9 cellular contexts compared by ENCODE assay signal in genomic region chr15:56734013-56734625, GRCh38. TPM values are rescaled to one million over a fixed set of nuclear protein-coding genes. Genes with fewer than 3 reads are reported as not detected.
DNase-seq lines count a peak whose midpoint lies in the region; ATAC-seq, FAIRE-seq and TF ChIP-seq lines count a peak whose summit lies in the region.
"Had no signal": no experiment of that assay in that cellular context is flagged by ENCODE, and none has a peak within 500 bp of the region (broad histone marks: within the 10 kb centered on the region; RNA-seq: fewer than 3 reads in every experiment).

No MANE protein-coding gene starts in this region.

- peaks cover 23% of the 10 kb centered on the region for H3K4me1 Mint-ChIP-seq in astrocyte (ENCODE audit: low read depth, unreplicated experiment)

- CTCF ChIA-PET in AG04449 (lab: Yijun Ruan, JAX) (interaction anchor here (0.9 to 1.4 kb wide), 5 partner anchors 11 to 243 kb away, joined by 3 to 5 read pairs (median 3); no protein-coding TSS in a partner anchor), HEK293 (lab: Yijun Ruan, JAX) (interaction anchor here (0.6 kb wide), 1 partner anchor 808 kb away, joined by 4 read pairs; no protein-coding TSS in a partner anchor)

- no peaks in the 10 kb centered on the region for H3K27me3 Mint-ChIP-seq in astrocyte (ENCODE audit: low read depth, unreplicated experiment)

- H3K27ac ChIP-seq in HEK293 (ENCODE audit: extremely low read depth, low read depth, low read length), result no peak overlapping the region
- H3K27ac ChIP-seq in astrocyte (ENCODE audit: low read depth, low read length), result no peak overlapping the region
- peak overlapping the region; percentile 88 for H3K27ac ChIP-seq in muscle layer of colon (ENCODE audit: low read depth, low read length)

- TF ChIP-seq CTCF in AG04449 (IDR thresholded peaks at IDR 0.05; ENCODE audit: insufficient read depth, low read length, missing control alignments), result no peak
- no peak for TF ChIP-seq CTCF in HEK293 (tag by site-specific recombination; IDR thresholded peaks at IDR 0.05)
- TF ChIP-seq CTCF in astrocyte (IDR thresholded peaks at IDR 0.05; ENCODE audit: insufficient read depth, low read depth, low read length), result no peak

- H4K20me1 ChIP-seq in astrocyte (ENCODE audit: insufficient read depth, low read length), result peaks cover 15% of the 10 kb centered on the region

- no peak for ATAC-seq in HG02840 (IDR thresholded peaks at IDR 0.05; ENCODE audit: low FRiP score, unreplicated experiment)

- FAIRE-seq in astrocyte (lab: Jason Lieb, UNC), result no peak
- FAIRE-seq: colon had no signal

- no peaks in the 10 kb centered on the region for H3K9me3 Mint-ChIP-seq in astrocyte (ENCODE audit: unreplicated experiment)

- H3K27me3 ChIP-seq in astrocyte (ENCODE audit: insufficient read depth, low read length) (no peaks in the 10 kb centered on the region), muscle layer of colon (ENCODE audit: control insufficient read depth in 1 of 2, insufficient read depth in 2 of 2, low read length in 2 of 2) (no peaks in the 10 kb centered on the region)

- H3K9ac ChIP-seq in astrocyte (ENCODE audit: low read length) (no peak overlapping the region), muscle layer of colon (ENCODE audit: low read length) (no peak overlapping the region)

- peak overlapping the region; percentile 47 for H3K4me3 Mint-ChIP-seq in astrocyte (ENCODE audit: unreplicated experiment)

- POLR2A ChIA-PET in AG04449 (lab: Yijun Ruan, JAX), result interaction anchor here (0.9 to 1.0 kb wide), 4 partner anchors 7 to 83 kb away, joined by 3 to 4 read pairs (median 4); no protein-coding TSS in a partner anchor
- POLR2A ChIA-PET in HEK293 (lab: Yijun Ruan, JAX), result interaction anchor here (0.7 to 1.0 kb wide), 2 partner anchors 11 to 65 kb away, joined by 3 read pairs; no protein-coding TSS in a partner anchor

- peaks cover 36% of the 10 kb centered on the region for H3K79me2 ChIP-seq in astrocyte (ENCODE audit: insufficient read depth, low read length)

- peak overlapping the region; percentile 82 for H2AFZ ChIP-seq in astrocyte (ENCODE audit: low read depth, low read length)

- H3K4me3 ChIP-seq in AG04449 (ENCODE audit: low read depth, low read length) (peak overlapping the region; percentile 74; the same call in 1 of the 2 replicates), HEK293 (ENCODE audit: low read depth, low read length) (no peak overlapping the region), astrocyte (ENCODE audit: insufficient read depth, low read depth, low read length) (no peak overlapping the region), muscle layer of colon (ENCODE audit: low read depth in 1 of 2, low read length in 2 of 2) (peak overlapping the region; percentile 30 to 66)

- no peak for DNase-seq in AG04449 (ENCODE audit: low read depth, low spot score)
- no peak for DNase-seq in astrocyte (ENCODE audit: low read depth)
- no peak for DNase-seq in hippocampal formation (lab: John Stamatoyannopoulos, UW)
- DNase-seq in HuH-7.5 (ENCODE audit: low spot score), result no peak
- no peak for DNase-seq in NCI-H345 (lab: John Stamatoyannopoulos, UW)

- H3K4me1 ChIP-seq in HEK293 (ENCODE audit: control insufficient read depth, insufficient read depth, low read length), result peaks cover 5% of the 10 kb centered on the region
- H3K4me1 ChIP-seq in astrocyte (ENCODE audit: insufficient read depth, low read length), result peaks cover 25% of the 10 kb centered on the region
- H3K4me1 ChIP-seq in muscle layer of colon (ENCODE audit: insufficient read depth, low read length), result peaks cover 47% of the 10 kb centered on the region

- peaks cover 0 to 5% of the 10 kb centered on the region in 2 experiments; a peak in 1 of 3 replicates for H3K36me3 ChIP-seq in HEK293 (ENCODE audit: control insufficient read depth in 2 of 2, insufficient read depth in 1 of 2, low read length in 2 of 2)
- H3K36me3 ChIP-seq in astrocyte (ENCODE audit: insufficient read depth, low read length), result peaks cover 2% of the 10 kb centered on the region
- no peaks in the 10 kb centered on the region for H3K36me3 ChIP-seq in muscle layer of colon (ENCODE audit: insufficient read depth, low read length)

- no peak overlapping the region for H3K27ac Mint-ChIP-seq in astrocyte (ENCODE audit: unreplicated experiment)

- no peaks in the 10 kb centered on the region for H3K36me3 Mint-ChIP-seq in astrocyte (ENCODE audit: low read depth, unreplicated experiment)

- H3K4me2 ChIP-seq in astrocyte (ENCODE audit: low read length), result peak overlapping the region; percentile 90

- H3K9me3 ChIP-seq in HEK293 (ENCODE audit: control insufficient read depth, insufficient read depth, low read depth, low read length) (no peaks in the 10 kb centered on the region), astrocyte (ENCODE audit: insufficient read depth, low read depth, low read length) (no peaks in the 10 kb centered on the region), muscle layer of colon (ENCODE audit: low read length) (no peaks in the 10 kb centered on the region)

TF ChIP-seq in HEK293, 187 proteins besides CTCF, POLR2A, EP300 and RAD21:
- TF ChIP-seq ZNF211 (tag by site-specific recombination; IDR thresholded peaks at IDR 0.05; ENCODE audit: low read depth) (no peak), SETDB1 (IDR thresholded peaks at IDR 0.05; ENCODE audit: insufficient read length, low read length) (peak; percentile 49), ZNF175 (tag by site-specific recombination; IDR thresholded peaks at IDR 0.05) (no peak), ZNF626 (tag by site-specific recombination; IDR thresholded peaks at IDR 0.05) (peak; percentile 16; the same call in 1 of the 2 replicates)
TF ChIP-seq in HEK293: peak in this region for 2.

RNA-seq across cellular contexts. Expression of gene ZNF280D, which starts 0.8 kb away (rescaled TPM):
- total RNA-seq in astrocyte, result 13.7 and 14.5 TPM in 2 replicates

Comparison
In these comparisons a context has a peak if more than half of its experiments do, and no peak if none do; other contexts are left out.
1. H3K4me3 ChIP-seq: peak in AG04449 (single experiment) and muscle layer of colon (2 of 2); none in HEK293 (single experiment) and astrocyte (single experiment).